In genomic region chr6:26538936-26539615, GRCh38 we compare ENCODE assay signal across 8 cellular contexts. TPM values are rescaled to one million over a fixed set of nuclear protein-coding genes. Genes with fewer than 3 reads are reported as not detected.
DNase-seq lines count a peak whose midpoint lies in the region; ATAC-seq and TF ChIP-seq lines count a peak whose summit lies in the region.

No MANE protein-coding gene starts in this region.

- peak overlapping the region in 1 of 2 donors; percentile 10 for H3K9ac ChIP-seq in liver (ENCODE audit: low read depth in 1 of 2, low read length in 2 of 2)

- no peak for TF ChIP-seq RAD21 in liver (IDR thresholded peaks at IDR 0.05)

- peaks cover 0 to 17% (median 10%) of the 10 kb centered on the region in 4 donors for H3K4me1 ChIP-seq in liver (ENCODE audit: control insufficient read depth in 4 of 4, insufficient read depth in 4 of 4, low read length in 3 of 4)
- peaks cover 0 to 44% (median 14%) of the 10 kb centered on the region in 4 donors for H3K4me1 ChIP-seq in tibial nerve

- TF ChIP-seq EP300 in tibial nerve (IDR thresholded peaks at IDR 0.05), result no peak

- no peak for ATAC-seq in activated T-cell treated with anti-CD3 and anti-CD28 coated beads, Interleukin-2, amount 50 U/mL, for 4 hours
- ATAC-seq in HG02884 (IDR thresholded peaks at IDR 0.05; ENCODE audit: unreplicated experiment) (no peak), HG03159 (IDR thresholded peaks at IDR 0.05; ENCODE audit: unreplicated experiment) (no peak)

- H3K27me3 ChIP-seq in liver (ENCODE audit: control insufficient read depth in 4 of 4, insufficient read depth in 4 of 4, low read length in 3 of 4) (no peaks in the 10 kb centered on the region), tibial nerve (no peaks in the 10 kb centered on the region)

- no peak for TF ChIP-seq POLR2A in tibial nerve (IDR thresholded peaks at IDR 0.05)

- H3K4me3 Mint-ChIP-seq in activated T-cell treated with anti-CD3 and anti-CD28 coated beads, Interleukin-2, amount 50 U/mL, for 4 hours, result peak overlapping the region; percentile 96

- peaks cover 49% of the 10 kb centered on the region for H3K4me1 Mint-ChIP-seq in activated T-cell treated with anti-CD3 and anti-CD28 coated beads, Interleukin-2, amount 50 U/mL, for 4 hours (ENCODE audit: low read depth)

- H3K9me3 ChIP-seq in liver (ENCODE audit: control insufficient read depth in 4 of 4, low read length in 3 of 4) (no peaks in the 10 kb centered on the region), tibial nerve (no peaks in the 10 kb centered on the region)

- peaks cover 15% of the 10 kb centered on the region for H3K36me3 Mint-ChIP-seq in activated T-cell treated with anti-CD3 and anti-CD28 coated beads, Interleukin-2, amount 50 U/mL, for 4 hours (ENCODE audit: insufficient read depth)

- no peaks in the 10 kb centered on the region for H3K9me3 Mint-ChIP-seq in activated T-cell treated with anti-CD3 and anti-CD28 coated beads, Interleukin-2, amount 50 U/mL, for 4 hours

- no peak for DNase-seq in activated T-cell treated with anti-CD3 and anti-CD28 coated beads, Interleukin-2, amount 50 U/mL, for 4 hours
- no peak for DNase-seq in activated T-cell treated with anti-CD3 and anti-CD28 coated beads, Interleukin-2, amount 50 U/mL, for 1 hour
- no peak for DNase-seq in tibial nerve (ENCODE audit: low spot score in 2 of 2)
- DNase-seq in SK-N-DZ (ENCODE audit: low spot score), result no peak

- no peaks in the 10 kb centered on the region for H3K27me3 Mint-ChIP-seq in activated T-cell treated with anti-CD3 and anti-CD28 coated beads, Interleukin-2, amount 50 U/mL, for 4 hours (ENCODE audit: low read depth)

- no peak for TF ChIP-seq CTCF in liver (IDR thresholded peaks at IDR 0.05; ENCODE audit: low read depth, low read length, missing input control)
- TF ChIP-seq CTCF in tibial nerve (IDR thresholded peaks at IDR 0.05), result no peak

- H3K36me3 ChIP-seq in liver (ENCODE audit: control insufficient read depth in 4 of 4, insufficient read depth in 3 of 4, low read depth in 1 of 4, low read length in 3 of 4), result no peaks in the 10 kb centered on the region
- H3K36me3 ChIP-seq in tibial nerve, result peaks cover 0 to 11% (median 0%) of the 10 kb centered on the region in 3 donors

- WGBS in liver, result 79% methylated on average over 16 of the region's 16 CpGs
- 66 to 68% methylated on average over 16 of the region's 16 CpGs for WGBS in tibial nerve, 2 donors

- H3K4me3 ChIP-seq in liver (ENCODE audit: low read depth in 1 of 3, low read length in 3 of 3) (peak overlapping the region; percentile 64 to 89 (median 70)), tibial nerve (peak overlapping the region; percentile 74 to 86 (median 76))

- H3K27ac ChIP-seq in angular gyrus (ENCODE audit: low read depth, low read length), result peak overlapping the region; percentile 91
- H3K27ac ChIP-seq in liver (ENCODE audit: low read depth in 1 of 2, low read length in 2 of 2), result peak overlapping the region; percentile 86 to 94
- H3K27ac ChIP-seq in tibial nerve, result peak overlapping the region; percentile 90 to 97 (median 96)

TF ChIP-seq in liver, 16 proteins besides CTCF, POLR2A, EP300 and RAD21:
- TF ChIP-seq EGR1 (IDR thresholded peaks at IDR 0.05; ENCODE audit: low read depth in 2 of 2), result no peak
- TF ChIP-seq HNF4G (IDR thresholded peaks at IDR 0.05), result no peak
- TF ChIP-seq JUND (IDR thresholded peaks at IDR 0.05), result no peak
- TF ChIP-seq FOXA2 (IDR thresholded peaks at IDR 0.05), result no peak
- no peak for TF ChIP-seq SP1 (IDR thresholded peaks at IDR 0.05)
TF ChIP-seq in liver: peak in this region for 0.

RNA-seq across cellular contexts. Expression of gene HMGN4, which starts 0.9 kb away (rescaled TPM):
- 10 to 100 TPM; 63.4 to 73.4 (median 72.0) TPM for total RNA-seq in activated T-cell treated with anti-CD3 and anti-CD28 coated beads, Interleukin-2, amount 50 U/mL, for 4 hours
- 10 to 100 TPM; 10.2 to 13.3 TPM for total RNA-seq in liver
- 1 to 10 TPM; 8.2 to 9.9 TPM for polyA plus RNA-seq in liver
- 10 to 100 TPM; 46.5 to 67.8 (median 56.2) TPM for total RNA-seq in tibial nerve
- 128 and 134 TPM in 2 replicates for polyA plus RNA-seq in SK-N-DZ (2014; cell fraction: cytosol; rRNA removed)
- 60.1 and 87.1 TPM in 2 replicates for polyA plus RNA-seq in SK-N-DZ (2014; cell fraction: nucleus; rRNA removed)

RNA-seq across cellular contexts. Expression of gene BTN1A1, which starts 39.0 kb away (rescaled TPM):
- under 1 TPM in 1 of 3 donors, not detected in 2; 0.10 TPM for total RNA-seq in activated T-cell treated with anti-CD3 and anti-CD28 coated beads, Interleukin-2, amount 50 U/mL, for 4 hours
- total RNA-seq in liver (not detected), tibial nerve (not detected)
- polyA plus RNA-seq in liver, result under 1 TPM in 1 of 2 donors, not detected in 1; 0.06 TPM
- 0.03 and 0.16 TPM in 2 replicates for polyA plus RNA-seq in SK-N-DZ (2014; cell fraction: cytosol; rRNA removed)
- 0.17 TPM in 1 of 2 replicates, not detected in the other for polyA plus RNA-seq in SK-N-DZ (2014; cell fraction: nucleus; rRNA removed)

RNA-seq across cellular contexts. Expression of gene ABT1, which starts 57.7 kb away (rescaled TPM):
- 10 to 100 TPM; 49.2 to 51.1 (median 49.5) TPM for total RNA-seq in activated T-cell treated with anti-CD3 and anti-CD28 coated beads, Interleukin-2, amount 50 U/mL, for 4 hours
- total RNA-seq in liver (10 to 100 TPM in 1 of 2 donors, 1 to 10 TPM in 1; 9.2 to 13.0 TPM), tibial nerve (10 to 100 TPM in 3 of 4 donors, 1 to 10 TPM in 1; 8.3 to 13.2 (median 10.6) TPM)
- polyA plus RNA-seq in liver, result 10 to 100 TPM in 1 of 2 donors, 1 to 10 TPM in 1; 8.3 to 10.7 TPM
- 24.2 and 28.6 TPM in 2 replicates for polyA plus RNA-seq in SK-N-DZ (2014; cell fraction: cytosol; rRNA removed)
- polyA plus RNA-seq in SK-N-DZ (2014; cell fraction: nucleus; rRNA removed), result 17.9 and 18.7 TPM in 2 replicates
